ENCODE assay signal across 1 cellular context in genomic region chr7:156578978-156579430, GRCh38.
TF ChIP-seq lines count a peak whose summit lies in the region.

No MANE protein-coding gene starts in this region.

TF ChIP-seq in WTC11, 78 proteins besides CTCF, POLR2A, EP300 and RAD21 (continued from another document):
- no peak for TF ChIP-seq AFF4 (CRISPR knock-in tag; IDR thresholded peaks at IDR 0.05; ENCODE audit: borderline replicate concordance)
- no peak for TF ChIP-seq ZMAT4 (CRISPR knock-in tag; IDR thresholded peaks at IDR 0.05)
